ENCODE assay signal across 8 cellular contexts in genomic region chr12:26832817-26833691, GRCh38. TPM values are rescaled to one million over a fixed set of nuclear protein-coding genes. Genes with fewer than 3 reads are reported as not detected.
A peak's percentile ranks its signal among the peaks of the same experiment; 100 is the strongest.
DNase-seq lines count a peak whose midpoint lies in the region; ATAC-seq, FAIRE-seq and TF ChIP-seq lines count a peak whose summit lies in the region.

ITPR2 (minus strand) TSS chr12:26833194; CDS start chr12:26832781, 413 bp downstream.

- no peaks in the 10 kb centered on the region for H3K36me3 ChIP-seq in pancreas
- no peaks in the 10 kb centered on the region for H3K36me3 ChIP-seq in tibial artery

- no peaks in the 10 kb centered on the region for H3K36me3 Mint-ChIP-seq in activated naive CD8-positive, alpha-beta T cell

- H3K4me3 ChIP-seq in pancreas = peak within 1 kb of the TSS; percentile 46 to 92 (median 88)
- peak within 1 kb of the TSS; percentile 68 to 93 for H3K4me3 ChIP-seq in tibial artery

- TF ChIP-seq CTCF in GM10266 (IDR thresholded peaks at IDR 0.05; ENCODE audit: control insufficient read depth, insufficient read depth, low read depth, missing control alignments) (peak; percentile 67), pancreas (IDR thresholded peaks at IDR 0.05) (no peak), tibial artery (IDR thresholded peaks at IDR 0.05) (peak in 1 of 2 experiments; percentile 23)

- H3K27ac ChIP-seq in pancreas = peak within 1 kb of the TSS; percentile 86 to 97 (median 94)
- peak within 1 kb of the TSS; percentile 94 to 97 for H3K27ac ChIP-seq in tibial artery

- H3K4me1 ChIP-seq in pancreas (peaks cover 6 to 15% (median 6%) of the 10 kb centered on the region in 3 donors), tibial artery (peaks cover 0 to 16% (median 12%) of the 10 kb centered on the region in 4 donors)

- H3K27me3 ChIP-seq in pancreas (no peaks in the 10 kb centered on the region), tibial artery (no peaks in the 10 kb centered on the region)

- DNase-seq in GM10266 (ENCODE audit: extremely low spot score) (peak; percentile 100), HEK293T (ENCODE audit: extremely low spot score) (peak; percentile 91), MV-4-11 (lab: John Stamatoyannopoulos, UW) (peak; percentile 73), SKM-1 treated with dmso at 0.1 percent for 144 hours (lab: John Stamatoyannopoulos, UW; ENCODE audit: unreplicated experiment) (peak; percentile 64), head of caudate nucleus (peak; percentile 77 to 97 (median 94)), pancreas (peak; percentile 93 to 96 (median 95)), tibial artery (peak; percentile 94 to 98)

- ATAC-seq in pancreas = peak; percentile 87 to 94 (median 92)

- WGBS in pancreas, 2 donors = 1% methylated on average over 76 to 92 of the region's 92 CpGs

- no peaks in the 10 kb centered on the region for H3K27me3 Mint-ChIP-seq in activated naive CD8-positive, alpha-beta T cell

- intact Hi-C loops in head of caudate nucleus (cut with DNase I) = no loop called here
- intact Hi-C loops in pancreas (cut with DNase I) = no loop called here
- intact Hi-C loops in tibial artery (cut with DNase I; ENCODE audit: low total_unique reads) = loop anchor here (10.0 kb wide), 1 partner anchor 182 kb away; the partner anchor contains the start of gene TM7SF3

- peak within 1 kb of the TSS; percentile 95 for H3K27ac Mint-ChIP-seq in activated naive CD8-positive, alpha-beta T cell

- FAIRE-seq in pancreas (lab: Jason Lieb, UNC) = no peak

- H3K9me3 Mint-ChIP-seq in activated naive CD8-positive, alpha-beta T cell (ENCODE audit: low read depth) = no peaks in the 10 kb centered on the region

- peak within 1 kb of the TSS; percentile 98 for H3K4me3 Mint-ChIP-seq in activated naive CD8-positive, alpha-beta T cell

- CTCF ChIA-PET in HEK293T (lab: Yijun Ruan, JAX) = interaction anchor here (0.7 to 1.8 kb wide), 9 partner anchors 13 to 473 kb away, joined by 3 to 6 read pairs (median 3); no protein-coding TSS in a partner anchor

- H3K4me1 Mint-ChIP-seq in activated naive CD8-positive, alpha-beta T cell (ENCODE audit: low read depth) = peaks cover 41% of the 10 kb centered on the region

- POLR2A ChIA-PET in HEK293T (lab: Yijun Ruan, JAX) = interaction anchor here (1.0 to 1.9 kb wide), 4 partner anchors 10 to 57 kb away, joined by 3 to 7 read pairs (median 4); no protein-coding TSS in a partner anchor

- H3K9me3 ChIP-seq in pancreas (no peaks in the 10 kb centered on the region), tibial artery (no peaks in the 10 kb centered on the region)

TF ChIP-seq in HEK293T, 16 proteins besides CTCF, POLR2A, EP300 and RAD21:
- TF ChIP-seq TARDBP (IDR thresholded peaks at IDR 0.05) (no peak), L3MBTL2 (conservative IDR thresholded peaks at IDR 0.05) (peak; percentile 67), FOXM1 (IDR thresholded peaks at IDR 0.05; ENCODE audit: borderline replicate concordance) (no peak)

RNA-seq across cellular contexts. Expression of gene ITPR2, which starts in this region (rescaled TPM):
- total RNA-seq in pancreas = 10 to 100 TPM; 19.9 to 51.8 (median 29.3) TPM
- 1 to 10 TPM; 3.3 TPM for polyA plus RNA-seq in pancreas

Comparison
In these comparisons a context has a peak if more than half of its experiments do, and no peak if none do; other contexts are left out.
1. Peak in every context shown above with its lines: DNase-seq, ATAC-seq, H3K4me3 ChIP-seq and H3K27ac ChIP-seq.